10 cellular contexts compared by ENCODE assay signal in the genomic region with DNA sequence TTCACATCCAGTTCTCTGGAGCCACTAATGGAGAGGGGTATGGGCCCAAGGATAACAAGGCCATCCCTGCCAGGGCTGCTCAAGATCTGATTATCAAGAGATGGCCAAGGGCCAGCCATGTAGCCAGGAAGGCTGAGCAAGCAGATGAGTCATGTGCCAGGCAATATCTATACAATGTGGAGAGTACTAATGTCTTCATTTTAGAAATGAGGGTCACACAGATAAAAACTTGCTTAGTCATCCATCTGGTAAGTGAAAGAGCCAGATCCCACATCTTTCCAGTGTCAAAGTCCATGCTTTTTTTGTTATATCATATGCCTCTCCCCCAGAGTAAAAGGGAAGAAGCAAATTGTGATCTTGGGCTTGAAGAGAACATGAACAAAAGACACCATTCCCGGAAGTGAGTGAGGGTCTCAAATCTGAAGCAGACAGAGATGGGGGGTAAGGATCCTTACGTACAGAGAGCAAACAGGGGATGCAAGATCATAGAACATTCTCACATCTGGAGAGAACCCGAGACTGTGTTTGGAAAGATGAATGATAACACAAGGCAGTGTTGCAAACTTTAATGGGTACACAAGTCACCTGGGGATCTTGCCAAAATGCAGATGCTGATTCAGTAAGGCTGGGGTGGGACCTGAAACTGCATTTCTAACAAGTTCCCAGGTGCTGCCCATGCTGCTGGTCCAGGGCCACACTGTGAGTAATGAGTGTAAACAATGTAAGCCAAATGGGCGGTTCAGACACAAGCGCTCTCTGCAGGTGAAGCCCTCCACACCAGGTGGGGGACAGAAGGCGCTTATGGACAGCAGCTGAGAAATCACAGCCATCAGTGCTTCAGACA. TPM values are rescaled to one million over a fixed set of nuclear protein-coding genes. Genes with fewer than 3 reads are reported as not detected.
A peak's percentile ranks its signal among the peaks of the same experiment; 100 is the strongest.
DNase-seq lines count a peak whose midpoint lies in the region; ATAC-seq lines count a peak whose summit lies in the region.
"Had no signal": no experiment of that assay in that cellular context is flagged by ENCODE, and none has a peak within 500 bp of the region (broad histone marks: within the 10 kb centered on the region; RNA-seq: fewer than 3 reads in every experiment).

No MANE protein-coding gene starts in this region.

- ATAC-seq in HG03280 (IDR thresholded peaks at IDR 0.05; ENCODE audit: unreplicated experiment) (no peak), HG03460 (IDR thresholded peaks at IDR 0.05; ENCODE audit: unreplicated experiment) (no peak), HG03469 (IDR thresholded peaks at IDR 0.05; ENCODE audit: unreplicated experiment) (no peak)
- ATAC-seq: GM12878 had no signal

- peak; percentile 73 for DNase-seq in DMS53 (lab: John Stamatoyannopoulos, UW)
- DNase-seq in NCI-H748 treated with DMSO at 0.1 percent for 48 hours (lab: John Stamatoyannopoulos, UW), result peak; percentile 77
- DNase-seq in dermis blood vessel endothelial cell, result peak; percentile 69
- peak; percentile 73 for DNase-seq in non-pigmented ciliary epithelial cell (ENCODE audit: low read depth)
- DNase-seq in middle frontal gyrus (ENCODE audit: extremely low spot score, low spot score), result no peak

RNA-seq across cellular contexts. Expression of a gene that starts 20.0 kb away (rescaled TPM):
- total RNA-seq in dermis blood vessel endothelial cell, result not detected in 2 replicates
- total RNA-seq: activated T-helper 2 cell treated with anti-CD3 and anti-CD28 coated beads, Interferon-gamma antibody, Interleukin-2, Interleukin-4, amounts not matched to agents 10 μg/mL and 5 μg/mL and 100 μg/mL, durations not matched to agents 14 hours and 24 hours and 36 hours; GM12878 had no signal
